Comparison of ENCODE assay signal across 2 cellular contexts in genomic region chr12:55736780-55737580, GRCh38.
A peak's percentile ranks its signal among the peaks of the same experiment; 100 is the strongest.
TF ChIP-seq lines count a peak whose summit lies in the region.

No MANE protein-coding gene starts in this region.

TF ChIP-seq in A549, 52 proteins besides CTCF, POLR2A, EP300 and RAD21:
- TF ChIP-seq SMC3 (IDR thresholded peaks at IDR 0.05) (peak; percentile 73), MAFK (IDR thresholded peaks at IDR 0.05; ENCODE audit: partially characterized antibody) (peak; percentile 93), TP53 (CRISPR knock-in tag; IDR thresholded peaks at IDR 0.05) (no peak)

TF ChIP-seq in GM12891, 5 proteins besides CTCF, POLR2A, EP300 and RAD21:
- TF ChIP-seq TAF1 (IDR thresholded peaks at IDR 0.05; ENCODE audit: low read depth, low read length) (no peak), POU2F2 (IDR thresholded peaks at IDR 0.05; ENCODE audit: low read depth, low read length) (no peak), PAX5 (IDR thresholded peaks at IDR 0.05; ENCODE audit: insufficient read depth, low read length, severe bottlenecking) (no peak), SPI1 (IDR thresholded peaks at IDR 0.05; ENCODE audit: low read depth, low read length) (no peak), POLR2AphosphoS5 (IDR thresholded peaks at IDR 0.05; ENCODE audit: low read depth, low read length) (no peak)
